ENCODE assay signal across 7 cellular contexts in the genomic region with DNA sequence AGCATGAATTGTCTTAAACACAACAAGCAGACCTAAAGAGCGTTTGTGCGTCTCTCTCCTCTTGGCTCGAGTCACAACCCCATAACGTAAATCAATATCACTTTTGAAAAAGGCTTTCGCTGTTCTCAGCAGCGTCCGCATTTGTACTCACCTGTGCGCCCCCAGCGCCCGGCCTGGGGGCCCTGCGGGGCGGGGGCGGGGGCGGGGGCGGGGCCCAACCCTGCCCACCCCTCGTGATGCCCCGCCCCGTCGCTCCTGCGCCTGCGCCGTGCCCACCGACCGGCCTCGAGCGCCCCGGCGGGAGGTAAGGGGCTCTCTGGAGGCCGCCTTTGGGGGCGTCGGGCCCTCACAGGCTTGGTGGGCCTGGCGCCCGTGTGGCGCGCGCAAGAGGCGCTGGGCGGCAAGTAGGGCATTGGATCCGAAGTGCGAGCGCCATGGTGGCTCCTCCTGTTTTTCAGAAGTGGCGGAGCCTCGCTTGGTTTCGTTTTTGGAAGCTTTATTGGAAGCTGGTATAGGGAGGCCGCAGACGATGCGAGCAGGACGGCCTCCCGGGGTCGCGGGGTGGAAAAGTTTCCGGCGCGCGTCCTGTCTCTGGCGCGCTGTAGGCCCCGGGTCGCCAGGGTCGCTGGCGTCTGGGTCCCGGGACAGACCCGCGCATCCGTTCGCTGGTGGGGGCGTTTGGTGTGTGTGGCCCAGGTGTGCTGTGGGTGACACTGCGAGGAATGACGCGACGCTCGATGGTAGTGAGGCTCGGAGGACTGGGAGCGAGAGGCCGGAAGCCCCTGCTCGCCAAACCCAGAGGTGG. TPM values are rescaled to one million over a fixed set of nuclear protein-coding genes. Genes with fewer than 3 reads are reported as not detected.
DNase-seq lines count a peak whose midpoint lies in the region; ATAC-seq and TF ChIP-seq lines count a peak whose summit lies in the region.

Gene STX17 (plus strand): TSS at position 252 of the 805 bp plus-strand sequence. CDS start 8,586 bp downstream, outside the sequence.

- H3K4me2 ChIP-seq in skeletal muscle satellite cell (ENCODE audit: low read length), result peak within 1 kb of the TSS; percentile 84

- H3K36me3 ChIP-seq in iPS-15b (ENCODE audit: control insufficient read depth, insufficient read depth, low read length) (no peaks in the 10 kb centered on the region), skeletal muscle satellite cell (ENCODE audit: insufficient read depth, low read length) (no peaks in the 10 kb centered on the region)

- H3K4me1 ChIP-seq in iPS-15b (ENCODE audit: control insufficient read depth, insufficient read depth, low read length) (peaks cover 2% of the 10 kb centered on the region), skeletal muscle satellite cell (ENCODE audit: control insufficient read depth, insufficient read depth, low read length) (peaks cover 6% of the 10 kb centered on the region)

- DNase-seq in NCI-H1930 (lab: John Stamatoyannopoulos, UW) (peak; percentile 65 to 76), UCSD-AML1 (lab: John Stamatoyannopoulos, UW; ENCODE audit: unreplicated experiment) (peak; percentile 81)

- H3K36me3 Mint-ChIP-seq in brain, result peaks cover 12% of the 10 kb centered on the region

- peaks cover 32% of the 10 kb centered on the region for H3K4me1 Mint-ChIP-seq in brain

- H3K27me3 ChIP-seq in iPS-15b (ENCODE audit: control insufficient read depth, insufficient read depth, low read length) (no peaks in the 10 kb centered on the region), skeletal muscle satellite cell (ENCODE audit: control insufficient read depth, insufficient read depth, low read length) (no peaks in the 10 kb centered on the region)

- H3K4me3 ChIP-seq in iPS-15b (ENCODE audit: low read depth, low read length) (peak within 1 kb of the TSS; percentile 77), skeletal muscle satellite cell (ENCODE audit: low read length) (peak within 1 kb of the TSS; percentile 100)

- peaks cover 19% of the 10 kb centered on the region for H3K27me3 Mint-ChIP-seq in brain

- H3K9me3 ChIP-seq in iPS-15b (ENCODE audit: control insufficient read depth, insufficient read depth, low read length) (no peaks in the 10 kb centered on the region), skeletal muscle satellite cell (replicated peaks; ENCODE audit: low read length) (no peaks in the 10 kb centered on the region)

- peak; percentile 83 for TF ChIP-seq POLR2A in GM18505 (IDR thresholded peaks at IDR 0.05; ENCODE audit: borderline replicate concordance, extremely low read depth, insufficient read depth, insufficient read length)

- H3K9me3 Mint-ChIP-seq in brain, result peaks cover 0 to 6% (median 0%) of the 10 kb centered on the region in 5 experiments

- peak within 1 kb of the TSS; percentile 66 to 97 (median 93) for H3K27ac Mint-ChIP-seq in brain

- no peak for TF ChIP-seq CTCF in brain (conservative IDR thresholded peaks at IDR 0.05)

- H3K9ac ChIP-seq in iPS-15b (ENCODE audit: low read depth, low read length), result peak within 1 kb of the TSS; percentile 74
- H3K9ac ChIP-seq in skeletal muscle satellite cell (ENCODE audit: low read depth, low read length), result peak within 1 kb of the TSS; percentile 98

- peak; percentile 88 for ATAC-seq in GM18505 (IDR thresholded peaks at IDR 0.05; ENCODE audit: unreplicated experiment)
- peak; percentile 82 for ATAC-seq in HG02884 (IDR thresholded peaks at IDR 0.05; ENCODE audit: unreplicated experiment)

- H3K4me3 Mint-ChIP-seq in brain, result peak within 1 kb of the TSS; percentile 95 to 98 (median 97)

RNA-seq across cellular contexts. Expression of gene STX17, which starts in this region (rescaled TPM):
- 6.5 TPM for polyA plus RNA-seq in brain (ENCODE audit: insufficient read depth, low read depth, low replicate concordance)
- 10.3 and 22.3 TPM in 2 replicates for total RNA-seq in skeletal muscle satellite cell (2012; rRNA removed)

Comparison
In these comparisons a context has a peak if more than half of its experiments do, and no peak if none do; other contexts are left out.
1. Peak in every context shown above with its lines: DNase-seq, ATAC-seq and H3K4me3 ChIP-seq.